Comparison of ENCODE assay signal across 8 cellular contexts in the genomic region with DNA sequence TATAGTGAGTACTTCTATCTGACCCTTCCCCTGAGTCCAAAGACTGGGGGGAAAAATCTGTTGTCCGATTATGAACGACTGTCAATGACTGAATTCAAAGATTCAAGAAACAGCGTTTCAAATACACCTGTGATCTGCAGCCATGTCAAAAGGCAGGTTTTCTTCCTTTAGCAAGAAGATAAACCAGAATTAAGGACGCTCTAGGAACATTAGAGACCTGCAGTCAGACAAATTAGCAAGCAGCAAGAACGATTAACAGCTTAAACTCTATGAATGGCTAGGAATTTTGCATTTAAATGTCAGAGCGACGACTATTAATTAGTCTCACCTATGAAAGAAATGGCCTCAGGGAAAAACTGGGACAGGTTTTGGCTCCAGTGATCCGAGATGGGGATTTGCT. TPM values are rescaled to one million over a fixed set of nuclear protein-coding genes. Genes with fewer than 3 reads are reported as not detected.
DNase-seq lines count a peak whose midpoint lies in the region; ATAC-seq lines count a peak whose summit lies in the region.

No MANE protein-coding gene starts in this region.

- H3K4me3 ChIP-seq in iPS-18a (ENCODE audit: low read length) = peak overlapping the region; percentile 97

- peaks cover 58% of the 10 kb centered on the region for H3K36me3 Mint-ChIP-seq in activated T-helper 2 cell treated with anti-CD3 and anti-CD28 coated beads, Interferon-gamma antibody, Interleukin-2, Interleukin-4, amounts not matched to agents 10 μg/mL and 5 μg/mL and 100 μg/mL, durations not matched to agents 14 hours and 24 hours and 36 hours (ENCODE audit: low read depth)
- peaks cover 79% of the 10 kb centered on the region for H3K36me3 Mint-ChIP-seq in stimulated activated effector memory CD8-positive, alpha-beta T cell treated with anti-CD3 and anti-CD28 coated beads, Interleukin-12 subunit alpha, Interleukin-12 subunit beta, amount 100 ng/mL, for 72 hours

- intact Hi-C loops in activated T-helper 2 cell treated with anti-CD3 and anti-CD28 coated beads, Interferon-gamma antibody, Interleukin-2, Interleukin-4, amounts not matched to agents 10 μg/mL and 5 μg/mL and 100 μg/mL, durations not matched to agents 14 hours and 24 hours and 36 hours (cut with micrococcal nuclease) = no loop called here

- H3K9ac ChIP-seq in iPS-18a (ENCODE audit: low read length) = peak overlapping the region; percentile 97

- H3K9me3 ChIP-seq in iPS-18a (ENCODE audit: control insufficient read depth, low read depth, low read length) = no peaks in the 10 kb centered on the region

- H3K27ac ChIP-seq in iPS-18a (ENCODE audit: low read length) = peak overlapping the region; percentile 77

- peak; percentile 17 for DNase-seq in NCI-H146 (lab: John Stamatoyannopoulos, UW)
- DNase-seq in NCI-H146 treated with DMSO at 0.1 percent for 48 hours (lab: John Stamatoyannopoulos, UW; ENCODE audit: unreplicated experiment) = no peak
- no peak for DNase-seq in activated T-helper 2 cell treated with anti-CD3 and anti-CD28 coated beads, Interferon-gamma antibody, Interleukin-2, Interleukin-4, amounts not matched to agents 10 μg/mL and 5 μg/mL and 100 μg/mL, durations not matched to agents 14 hours and 24 hours and 36 hours (ENCODE audit: low spot score)
- no peak for DNase-seq in stimulated activated effector memory CD8-positive, alpha-beta T cell treated with anti-CD3 and anti-CD28 coated beads, Interleukin-12 subunit alpha, Interleukin-12 subunit beta, amount 100 ng/mL, for 72 hours (ENCODE audit: low spot score in 2 of 2)
- no peak for DNase-seq in NCI-H1436 (lab: John Stamatoyannopoulos, UW)
- DNase-seq in NCI-H2107 treated with DMSO at 0.1 percent for 48 hours (lab: John Stamatoyannopoulos, UW; ENCODE audit: unreplicated experiment) = no peak

- no peak for ATAC-seq in stimulated activated effector memory CD8-positive, alpha-beta T cell treated with anti-CD3 and anti-CD28 coated beads, Interleukin-12 subunit alpha, Interleukin-12 subunit beta, amount 100 ng/mL, for 72 hours
- no peak for ATAC-seq in HG02852 (IDR thresholded peaks at IDR 0.05; ENCODE audit: unreplicated experiment)

- no peaks in the 10 kb centered on the region for H3K9me3 Mint-ChIP-seq in activated T-helper 2 cell treated with anti-CD3 and anti-CD28 coated beads, Interferon-gamma antibody, Interleukin-2, Interleukin-4, amounts not matched to agents 10 μg/mL and 5 μg/mL and 100 μg/mL, durations not matched to agents 14 hours and 24 hours and 36 hours
- H3K9me3 Mint-ChIP-seq in stimulated activated effector memory CD8-positive, alpha-beta T cell treated with anti-CD3 and anti-CD28 coated beads, Interleukin-12 subunit alpha, Interleukin-12 subunit beta, amount 100 ng/mL, for 72 hours = no peaks in the 10 kb centered on the region

- H3K27me3 Mint-ChIP-seq in activated T-helper 2 cell treated with anti-CD3 and anti-CD28 coated beads, Interferon-gamma antibody, Interleukin-2, Interleukin-4, amounts not matched to agents 10 μg/mL and 5 μg/mL and 100 μg/mL, durations not matched to agents 14 hours and 24 hours and 36 hours (ENCODE audit: low read depth) = no peaks in the 10 kb centered on the region

- H3K36me3 ChIP-seq in iPS-18a (ENCODE audit: control insufficient read depth, low read depth, low read length) = peaks cover 34% of the 10 kb centered on the region

- peaks cover 52% of the 10 kb centered on the region for H3K4me1 Mint-ChIP-seq in activated T-helper 2 cell treated with anti-CD3 and anti-CD28 coated beads, Interferon-gamma antibody, Interleukin-2, Interleukin-4, amounts not matched to agents 10 μg/mL and 5 μg/mL and 100 μg/mL, durations not matched to agents 14 hours and 24 hours and 36 hours (ENCODE audit: low read depth)
- H3K4me1 Mint-ChIP-seq in stimulated activated effector memory CD8-positive, alpha-beta T cell treated with anti-CD3 and anti-CD28 coated beads, Interleukin-12 subunit alpha, Interleukin-12 subunit beta, amount 100 ng/mL, for 72 hours = peaks cover 56% of the 10 kb centered on the region

- peaks cover 53% of the 10 kb centered on the region for H3K27me3 ChIP-seq in iPS-18a (ENCODE audit: control insufficient read depth, insufficient read depth, low read length)

- H3K4me1 ChIP-seq in iPS-18a (ENCODE audit: control insufficient read depth, low read depth, low read length) = peaks cover 49% of the 10 kb centered on the region

- peak overlapping the region; percentile 97 for H3K27ac Mint-ChIP-seq in activated T-helper 2 cell treated with anti-CD3 and anti-CD28 coated beads, Interferon-gamma antibody, Interleukin-2, Interleukin-4, amounts not matched to agents 10 μg/mL and 5 μg/mL and 100 μg/mL, durations not matched to agents 14 hours and 24 hours and 36 hours
- peak overlapping the region; percentile 91 for H3K27ac Mint-ChIP-seq in stimulated activated effector memory CD8-positive, alpha-beta T cell treated with anti-CD3 and anti-CD28 coated beads, Interleukin-12 subunit alpha, Interleukin-12 subunit beta, amount 100 ng/mL, for 72 hours

- peak overlapping the region; percentile 97 for H3K4me3 Mint-ChIP-seq in activated T-helper 2 cell treated with anti-CD3 and anti-CD28 coated beads, Interferon-gamma antibody, Interleukin-2, Interleukin-4, amounts not matched to agents 10 μg/mL and 5 μg/mL and 100 μg/mL, durations not matched to agents 14 hours and 24 hours and 36 hours (ENCODE audit: low read depth)
- H3K4me3 Mint-ChIP-seq in stimulated activated effector memory CD8-positive, alpha-beta T cell treated with anti-CD3 and anti-CD28 coated beads, Interleukin-12 subunit alpha, Interleukin-12 subunit beta, amount 100 ng/mL, for 72 hours = peak overlapping the region; percentile 86

RNA-seq across cellular contexts. Expression of a gene that starts 2.0 kb away (rescaled TPM):
- 75.7 and 82.0 TPM in 2 replicates for total RNA-seq in activated T-helper 2 cell treated with anti-CD3 and anti-CD28 coated beads, Interferon-gamma antibody, Interleukin-2, Interleukin-4, amounts not matched to agents 10 μg/mL and 5 μg/mL and 100 μg/mL, durations not matched to agents 14 hours and 24 hours and 36 hours
